In genomic region chr5:157502143-157502647, GRCh38 we compare ENCODE assay signal across 8 cellular contexts. TPM values are rescaled to one million over a fixed set of nuclear protein-coding genes. Genes with fewer than 3 reads are reported as not detected.
DNase-seq lines count a peak whose midpoint lies in the region; ATAC-seq and TF ChIP-seq lines count a peak whose summit lies in the region.

No MANE protein-coding gene starts in this region.

- H3K18ac ChIP-seq in IMR-90 (ENCODE audit: low read depth, low read length), result no peak overlapping the region

- H2BK20ac ChIP-seq in IMR-90 (ENCODE audit: low read depth, low read length), result no peak overlapping the region

- H2AK9ac ChIP-seq in IMR-90 (replicated peaks; ENCODE audit: low read depth, low read length, poor library complexity), result peak overlapping the region; percentile 5

- peaks cover 38% of the 10 kb centered on the region for H3K36me3 ChIP-seq in IMR-90 (ENCODE audit: control insufficient read depth, insufficient read depth, low read length)
- H3K36me3 ChIP-seq in lung (ENCODE audit: control insufficient read depth in 2 of 2, insufficient read depth in 2 of 2, low read length in 2 of 2), result peaks cover 5 to 9% of the 10 kb centered on the region in 2 donors

- CTCF ChIA-PET in IMR-90 (lab: Yijun Ruan, JAX), result interaction anchor here (0.6 kb wide), 1 partner anchor 168 kb away, joined by 3 read pairs; no protein-coding TSS in a partner anchor

- H3K4ac ChIP-seq in IMR-90 (ENCODE audit: low read depth, low read length), result no peak overlapping the region

- H3K27ac ChIP-seq in IMR-90 (ENCODE audit: insufficient read depth, low read length), result peak overlapping the region; percentile 11; the same call in 1 of the 2 replicates
- H3K27ac ChIP-seq in lung (ENCODE audit: low read depth in 1 of 2, low read length in 1 of 2), result no peak overlapping the region

- H3K9ac ChIP-seq in IMR-90 (ENCODE audit: low read depth, low read length), result 0 out of 2 replicates have a peak overlapping the region, but pooled peaks have one; percentile 10

- no peak overlapping the region for H3K56ac ChIP-seq in IMR-90 (ENCODE audit: extremely low read depth, insufficient read depth, low read length)

- 0% methylated on average over 1 of the region's 8 CpGs; no CpG with 5 or more reads in 1 of the 2 experiments for WGBS in IMR-90 (ENCODE audit: extremely low coverage in 2 of 2, insufficient read length in 1 of 2), 2 experiments
- WGBS in lung, 2 donors, result 35 to 60% methylated on average over 8 of the region's 8 CpGs

- H4K20me1 ChIP-seq in IMR-90 (ENCODE audit: insufficient read depth, low read length), result peaks cover 8% of the 10 kb centered on the region; the same call in 1 of the 2 replicates

- no peak overlapping the region for H4K91ac ChIP-seq in IMR-90 (ENCODE audit: insufficient read depth, low read depth, low read length)

- intact Hi-C loops in IMR-90 (cut with micrococcal nuclease), result loop anchor here (10.0 kb wide), 1 partner anchor 213 kb away; no protein-coding TSS in a partner anchor

- H3K27me3 ChIP-seq in IMR-90 (ENCODE audit: control insufficient read depth, insufficient read depth, low read length) (no peaks in the 10 kb centered on the region), lung (ENCODE audit: control insufficient read depth, insufficient read depth) (no peaks in the 10 kb centered on the region)

- no peak overlapping the region for H3K14ac ChIP-seq in IMR-90 (replicated peaks; ENCODE audit: low read depth, low read length)

- H3K9me1 ChIP-seq in IMR-90 (ENCODE audit: insufficient read depth, low read length), result peaks cover 16% of the 10 kb centered on the region

- no peaks in the 10 kb centered on the region for H3K9me3 ChIP-seq in IMR-90 (ENCODE audit: control insufficient read depth, insufficient read depth, low read length)
- H3K9me3 ChIP-seq in lung (ENCODE audit: control insufficient read depth in 2 of 2, insufficient read depth in 1 of 2, low read length in 1 of 2), result peaks cover 0 to 4% of the 10 kb centered on the region in 2 donors

- peaks cover 7% of the 10 kb centered on the region for H3K4me1 ChIP-seq in IMR-90 (ENCODE audit: control insufficient read depth, insufficient read depth, low read length)
- peaks cover 0 to 7% of the 10 kb centered on the region in 2 donors for H3K4me1 ChIP-seq in lung (ENCODE audit: control insufficient read depth in 2 of 2, insufficient read depth in 2 of 2, low read length in 2 of 2)

- H2BK15ac ChIP-seq in IMR-90 (ENCODE audit: low read depth, low read length), result no peak overlapping the region

- no peak overlapping the region for H2AK5ac ChIP-seq in IMR-90 (ENCODE audit: low read depth, low read length)

- ATAC-seq in GM18508 (IDR thresholded peaks at IDR 0.05; ENCODE audit: insufficient read depth, unreplicated experiment), result peak; percentile 66
- peak; percentile 82 for ATAC-seq in GM21576 (IDR thresholded peaks at IDR 0.05; ENCODE audit: unreplicated experiment)
- peak; percentile 66 for ATAC-seq in IMR-90 (ENCODE audit: low read depth)
- ATAC-seq in lung (ENCODE audit: insufficient read depth, low FRiP score), result peak; percentile 10

- no TSS peak for BruUV-seq in IMR-90 (replicated peaks; lab: Mats Ljungman, UMichigan)

- H4K5ac ChIP-seq in IMR-90 (ENCODE audit: low read depth, low read length), result no peak overlapping the region

- no peak overlapping the region for H2BK120ac ChIP-seq in IMR-90 (ENCODE audit: low read depth, low read length)

- H3K4me3 ChIP-seq in IMR-90 (ENCODE audit: insufficient read depth, low read depth, low read length), result no peak overlapping the region
- H3K4me3 ChIP-seq in lung, result no peak overlapping the region

- DNase-seq in IMR-90 (peak; percentile 49), lung (ENCODE audit: low spot score) (no peak), NCI-H2171 treated with DMSO at 0.1 percent for 48 hours (lab: John Stamatoyannopoulos, UW) (no peak)
- no peak for DNase-seq in stimulated activated CD4-positive, alpha-beta T cell treated with anti-CD3 and anti-CD28 coated beads, Interleukin-4, amount 100 ng/mL, for 24 hours
- no peak for DNase-seq in activated CD4-positive, CD25-positive, alpha-beta regulatory T cell (lab: John Stamatoyannopoulos, UW)
- no peak for DNase-seq in activated naive CD4-positive, alpha-beta T cell (lab: John Stamatoyannopoulos, UW)

- no peak overlapping the region for H2BK5ac ChIP-seq in IMR-90 (ENCODE audit: low read depth, low read length, poor library complexity, severe bottlenecking)

- POLR2A ChIA-PET in IMR-90 (lab: Charles Lee; ENCODE audit: unreplicated experiment), result no interaction called here

- no peak overlapping the region for H3K23ac ChIP-seq in IMR-90 (ENCODE audit: low read depth, low read length)

- peaks cover 25 to 64% of the 10 kb centered on the region in 2 experiments for H3K79me1 ChIP-seq in IMR-90 (ENCODE audit: low read depth in 1 of 2, low read length in 2 of 2)

- no peak for TF ChIP-seq CTCF in IMR-90 (conservative IDR thresholded peaks at IDR 0.05; ENCODE audit: low read depth, low read length)
- TF ChIP-seq CTCF in lung (IDR thresholded peaks at IDR 0.05; ENCODE audit: control extremely low read depth, extremely low read depth), result no peak

- H2AFZ ChIP-seq in IMR-90 (replicated peaks; ENCODE audit: low read length, poor library complexity), result no peak overlapping the region

- TF ChIP-seq POLR2A in IMR-90 (IDR thresholded peaks at IDR 0.05; ENCODE audit: low read depth, low read length), result no peak

- dilution Hi-C loops in IMR-90 (cut with HindIII; ENCODE audit: low sequenced_read_pairs, unreplicated experiment), result no loop called here

- H4K8ac ChIP-seq in IMR-90 (ENCODE audit: low read depth in 2 of 2, low read length in 2 of 2), result no peak overlapping the region

- TF ChIP-seq RAD21 in IMR-90 (IDR thresholded peaks at IDR 0.05; ENCODE audit: low read length), result no peak

- H3K4me2 ChIP-seq in IMR-90 (ENCODE audit: low read depth, low read length), result no peak overlapping the region

- in situ Hi-C loops in IMR-90 (cut with MboI; ENCODE audit: low sequenced_read_pairs), result loop anchor here (10.0 kb wide), 1 partner anchor 213 kb away; no protein-coding TSS in a partner anchor

TF ChIP-seq in IMR-90, 13 proteins besides CTCF, POLR2A, EP300 and RAD21:
- TF ChIP-seq SMC3 (IDR thresholded peaks at IDR 0.05; ENCODE audit: low read depth, low read length), result no peak
- no peak for TF ChIP-seq MAZ (IDR thresholded peaks at IDR 0.05; ENCODE audit: borderline replicate concordance, low read depth, low read length)
- no peak for TF ChIP-seq CEBPB (IDR thresholded peaks at IDR 0.05; ENCODE audit: low read depth, low read length)
- peak; percentile 35; the same call in 1 of the 2 replicates for TF ChIP-seq USF2 (IDR thresholded peaks at IDR 0.05; ENCODE audit: low read depth, low read length)
- no peak for TF ChIP-seq RCOR1 (IDR thresholded peaks at IDR 0.05; ENCODE audit: insufficient replicate concordance, low read length)
TF ChIP-seq in IMR-90: peak in this region for 1.

RNA-seq across cellular contexts. Expression of gene NIPAL4, which starts 42.2 kb away (rescaled TPM):
- total RNA-seq in IMR-90 (2012; rRNA removed) (0.18 and 0.28 TPM in 2 replicates), lung (under 1 TPM; 0.17 to 0.55 TPM)
- polyA plus RNA-seq in IMR-90 (2012; rRNA removed) (0.32 and 0.39 TPM in 2 replicates), lung (1 to 10 TPM in 1 of 2 donors, under 1 TPM in 1; 0.04 to 1.7 TPM)
- polyA plus RNA-seq in IMR-90 (2012; cell fraction: cytosol; rRNA removed), result 0.10 and 0.25 TPM in 2 replicates
- 0.45 and 0.52 TPM in 2 replicates for polyA plus RNA-seq in IMR-90 (2012; cell fraction: nucleus; rRNA removed; ENCODE audit: low replicate concordance)

Comparison
In these comparisons a context has a peak if more than half of its experiments do, and no peak if none do; other contexts are left out.
1. ATAC-seq: peak in every context shown above with its lines; median percentile 82 in GM21576; 66 in GM18508; 66 in IMR-90; 10 in lung.